8 cellular contexts compared by ENCODE assay signal in the genomic region with DNA sequence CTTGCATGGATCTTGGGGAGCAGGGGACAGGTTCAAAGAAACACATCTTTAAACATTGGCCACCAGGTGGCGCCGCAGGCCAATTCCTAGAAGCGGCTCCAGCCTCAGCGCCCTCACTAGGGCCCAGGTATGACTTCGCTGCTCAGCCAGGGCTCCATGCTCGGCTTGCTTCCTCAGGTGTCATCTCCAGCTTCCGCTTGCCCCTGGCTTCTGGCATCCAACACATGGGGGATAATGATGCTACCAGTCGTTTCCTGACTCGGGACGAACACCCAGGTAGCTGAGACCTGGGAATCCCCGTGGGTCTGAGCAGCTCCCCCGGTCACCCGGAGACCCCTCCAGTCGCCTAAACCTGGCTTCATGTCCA. TPM values are rescaled to one million over a fixed set of nuclear protein-coding genes. Genes with fewer than 3 reads are reported as not detected.
DNase-seq lines count a peak whose midpoint lies in the region; ATAC-seq and TF ChIP-seq lines count a peak whose summit lies in the region.

No MANE protein-coding gene starts in this region.

- intact Hi-C loops in PC-3 (cut with micrococcal nuclease), result loop anchor here (1.0 kb wide), 3 partner anchors 39 to 134 kb away; no protein-coding TSS in a partner anchor
- intact Hi-C loops in esophagus muscularis mucosa (cut with DNase I), result loop anchor here (2.0 kb wide), 1 partner anchor 134 kb away; no protein-coding TSS in a partner anchor

- H3K4me1 Mint-ChIP-seq in IgD-negative memory B cell, result peaks cover under 1 to 11% (median 4%) of the 10 kb centered on the region in 3 donors
- H3K4me1 Mint-ChIP-seq in natural killer cell treated with Interleukin-12 subunit alpha and Interleukin-12 subunit beta and Interleukin-15 and Interleukin-18, amount 100 ng/mL, for 72 hours (ENCODE audit: low read depth in 2 of 2), result peaks cover 3 to 4% of the 10 kb centered on the region in 2 donors

- H3K4me1 ChIP-seq in PC-3 (ENCODE audit: insufficient read depth, low read length) (peaks cover 21% of the 10 kb centered on the region), esophagus muscularis mucosa (peaks cover 15 to 23% (median 19%) of the 10 kb centered on the region in 4 donors)

- no peak for TF ChIP-seq EP300 in esophagus muscularis mucosa (IDR thresholded peaks at IDR 0.05)

- H3K9me3 Mint-ChIP-seq in IgD-negative memory B cell, result no peaks in the 10 kb centered on the region
- H3K9me3 Mint-ChIP-seq in natural killer cell treated with Interleukin-12 subunit alpha and Interleukin-12 subunit beta and Interleukin-15 and Interleukin-18, amount 100 ng/mL, for 72 hours, result no peaks in the 10 kb centered on the region

- peak; percentile 92 for DNase-seq in GM12865 (ENCODE audit: low read depth)
- DNase-seq in PC-3, result peak; percentile 97
- DNase-seq in activated T-cell treated with anti-CD3 and anti-CD28 coated beads for 48 hours (ENCODE audit: low read depth), result peak; percentile 85
- peak; percentile 96 for DNase-seq in esophagus muscularis mucosa (ENCODE audit: extremely low spot score)
- peak; percentile 85 for DNase-seq in natural killer cell treated with Interleukin-12 subunit alpha and Interleukin-12 subunit beta and Interleukin-15 and Interleukin-18, amount 100 ng/mL, for 72 hours (ENCODE audit: low spot score)
- peak; percentile 84 for DNase-seq in stimulated activated naive CD4-positive, alpha-beta T cell treated with Interleukin-2 at 50 U/mL for 16 hours (lab: John Stamatoyannopoulos, UW)
- DNase-seq in GF-D8 (lab: John Stamatoyannopoulos, UW), result no peak

- H3K4me3 ChIP-seq in GM12865 (ENCODE audit: low read depth, low read length) (no peak overlapping the region), PC-3 (ENCODE audit: low read length) (no peak overlapping the region), esophagus muscularis mucosa (no peak overlapping the region)

- H3K9me2 ChIP-seq in PC-3 (replicated peaks; ENCODE audit: low read length), result no peaks in the 10 kb centered on the region

- TF ChIP-seq CTCF in GM12865 (IDR thresholded peaks at IDR 0.05; ENCODE audit: insufficient read depth, low read depth, low read length, missing control alignments) (peak; percentile 72), PC-3 (conservative IDR thresholded peaks at IDR 0.05; ENCODE audit: low read depth, low read length) (peak; percentile 96), esophagus muscularis mucosa (IDR thresholded peaks at IDR 0.05) (peak; percentile 79 to 84 (median 82))

- H3F3A ChIP-seq in PC-3 (ENCODE audit: low read length, unreplicated experiment), result no peaks in the 10 kb centered on the region

- H3K36me3 ChIP-seq in PC-3 (ENCODE audit: low read depth, low read length), result no peaks in the 10 kb centered on the region
- H3K36me3 ChIP-seq in esophagus muscularis mucosa, result no peaks in the 10 kb centered on the region

- H3K27me3 ChIP-seq in PC-3 (ENCODE audit: low read length) (no peaks in the 10 kb centered on the region), esophagus muscularis mucosa (no peaks in the 10 kb centered on the region)

- H3K27me3 Mint-ChIP-seq in IgD-negative memory B cell, result peaks cover 17% of the 10 kb centered on the region
- peaks cover 8 to 9% of the 10 kb centered on the region in 2 donors for H3K27me3 Mint-ChIP-seq in natural killer cell treated with Interleukin-12 subunit alpha and Interleukin-12 subunit beta and Interleukin-15 and Interleukin-18, amount 100 ng/mL, for 72 hours

- POLR2A ChIA-PET in PC-3 (lab: Charles Lee; ENCODE audit: unreplicated experiment), result interaction anchor here (0.6 kb wide), 1 partner anchor 37 kb away, joined by 3 read pairs; no protein-coding TSS in a partner anchor

- H3K79me2 ChIP-seq in PC-3 (ENCODE audit: low read length), result no peaks in the 10 kb centered on the region

- no TSS peak for BruUV-seq in PC-3 (replicated peaks; lab: Mats Ljungman, UMichigan)

- H3K9me3 ChIP-seq in PC-3 (ENCODE audit: low read length), result no peaks in the 10 kb centered on the region
- no peaks in the 10 kb centered on the region for H3K9me3 ChIP-seq in esophagus muscularis mucosa

- CTCF ChIA-PET in PC-3 (lab: Charles Lee), result interaction anchor here (0.5 to 1.9 kb wide), 6 partner anchors 25 to 253 kb away, joined by 3 to 10 read pairs (median 4); no protein-coding TSS in a partner anchor

- peak overlapping the region; percentile 60 for H2AFZ ChIP-seq in PC-3 (ENCODE audit: low read length)

- H3K36me3 Mint-ChIP-seq in IgD-negative memory B cell, result no peaks in the 10 kb centered on the region
- H3K36me3 Mint-ChIP-seq in natural killer cell treated with Interleukin-12 subunit alpha and Interleukin-12 subunit beta and Interleukin-15 and Interleukin-18, amount 100 ng/mL, for 72 hours, result no peaks in the 10 kb centered on the region

- H3K27ac ChIP-seq in PC-3 (ENCODE audit: low read length) (no peak overlapping the region), esophagus muscularis mucosa (replicated peaks in 1 of 4) (no peak overlapping the region)

- TF ChIP-seq POLR2A in esophagus muscularis mucosa (IDR thresholded peaks at IDR 0.05; ENCODE audit: low read depth), result no peak

- peak; percentile 95 for ATAC-seq in PC-3
- ATAC-seq in natural killer cell treated with Interleukin-12 subunit alpha and Interleukin-12 subunit beta and Interleukin-15 and Interleukin-18, amount 100 ng/mL, for 72 hours, result peak; percentile 86 to 89

- H3K27ac Mint-ChIP-seq in IgD-negative memory B cell, result peak overlapping the region in 2 of 3 donors; percentile 72 to 85
- H3K27ac Mint-ChIP-seq in natural killer cell treated with Interleukin-12 subunit alpha and Interleukin-12 subunit beta and Interleukin-15 and Interleukin-18, amount 100 ng/mL, for 72 hours, result no peak overlapping the region

- peak overlapping the region in 2 of 4 donors; percentile 2 to 58 for H3K4me3 Mint-ChIP-seq in IgD-negative memory B cell
- no peak overlapping the region for H3K4me3 Mint-ChIP-seq in natural killer cell treated with Interleukin-12 subunit alpha and Interleukin-12 subunit beta and Interleukin-15 and Interleukin-18, amount 100 ng/mL, for 72 hours

- H4K20me1 ChIP-seq in PC-3 (ENCODE audit: low read length), result no peaks in the 10 kb centered on the region

- 0% methylated on average over 4 of the region's 14 CpGs for WGBS in esophagus muscularis mucosa

- no peak overlapping the region for H3K4me2 ChIP-seq in PC-3 (ENCODE audit: low read length)

- no peak overlapping the region for H3K9ac ChIP-seq in PC-3 (ENCODE audit: low read length)

RNA-seq across cellular contexts. Expression of gene MEX3A, which starts 8.5 kb away (rescaled TPM):
- polyA plus RNA-seq in IgD-negative memory B cell, result 0.05 TPM
- total RNA-seq in PC-3 (2014; rRNA removed) (12.9 and 14.7 TPM in 2 replicates), esophagus muscularis mucosa (1 to 10 TPM in 1 of 4 donors, under 1 TPM in 3; under 0.01 to 1.6 (median 0.66) TPM)
- total RNA-seq in natural killer cell treated with Interleukin-12 subunit alpha and Interleukin-12 subunit beta and Interleukin-15 and Interleukin-18, amount 100 ng/mL, for 72 hours, result under 1 TPM; 0.06 to 0.07 TPM

RNA-seq across cellular contexts. Expression of gene LMNA, which starts 23.7 kb away (rescaled TPM):
- polyA plus RNA-seq in IgD-negative memory B cell, result 5.7 TPM
- 864 and 1,095 TPM in 2 replicates for total RNA-seq in PC-3 (2014; rRNA removed)
- 100 to 1,000 TPM; 311 to 589 (median 380) TPM for total RNA-seq in esophagus muscularis mucosa
- total RNA-seq in natural killer cell treated with Interleukin-12 subunit alpha and Interleukin-12 subunit beta and Interleukin-15 and Interleukin-18, amount 100 ng/mL, for 72 hours, result 10 to 100 TPM; 21.4 to 67.6 TPM

RNA-seq across cellular contexts. Expression of gene RAB25, which starts 29.8 kb away (rescaled TPM):
- 2.9 TPM for polyA plus RNA-seq in IgD-negative memory B cell
- 18.1 and 18.5 TPM in 2 replicates for total RNA-seq in PC-3 (2014; rRNA removed)
- total RNA-seq in esophagus muscularis mucosa, result not detected
- not detected for total RNA-seq in natural killer cell treated with Interleukin-12 subunit alpha and Interleukin-12 subunit beta and Interleukin-15 and Interleukin-18, amount 100 ng/mL, for 72 hours

RNA-seq across cellular contexts. Expression of gene LAMTOR2, which starts 36.2 kb away (rescaled TPM):
- 159 TPM for polyA plus RNA-seq in IgD-negative memory B cell
- total RNA-seq in PC-3 (2014; rRNA removed), result 130 TPM in 2 replicates
- 100 to 1,000 TPM in 1 of 4 donors, 10 to 100 TPM in 3; 59.3 to 106 (median 75.5) TPM for total RNA-seq in esophagus muscularis mucosa
- total RNA-seq in natural killer cell treated with Interleukin-12 subunit alpha and Interleukin-12 subunit beta and Interleukin-15 and Interleukin-18, amount 100 ng/mL, for 72 hours, result 10 to 100 TPM; 34.0 to 35.6 TPM

RNA-seq across cellular contexts. Expression of gene UBQLN4, which starts 37.2 kb away (rescaled TPM):
- 7.6 TPM for polyA plus RNA-seq in IgD-negative memory B cell
- total RNA-seq in PC-3 (2014; rRNA removed) (45.4 and 62.9 TPM in 2 replicates), esophagus muscularis mucosa (10 to 100 TPM; 17.4 to 33.3 (median 26.0) TPM)
- total RNA-seq in natural killer cell treated with Interleukin-12 subunit alpha and Interleukin-12 subunit beta and Interleukin-15 and Interleukin-18, amount 100 ng/mL, for 72 hours, result 10 to 100 TPM; 30.4 to 51.4 TPM

Comparison
In these comparisons a context has a peak if more than half of its experiments do, and no peak if none do; other contexts are left out.
1. H3K27ac Mint-ChIP-seq: peak in IgD-negative memory B cell (2 of 3); none in natural killer cell treated with Interleukin-12 subunit alpha and Interleukin-12 subunit beta and Interleukin-15 and Interleukin-18, amount 100 ng/mL, for 72 hours (0 of 2).
2. RNA of gene LMNA, which starts 23.7 kb away (total RNA-seq): 864 to 1,095 TPM in PC-3 and 311 to 589 TPM in esophagus muscularis mucosa; 21.4 to 67.6 TPM in natural killer cell treated with Interleukin-12 subunit alpha and Interleukin-12 subunit beta and Interleukin-15 and Interleukin-18, amount 100 ng/mL, for 72 hours; every median in the first group is over 4 times any median in the second.
3. RNA of gene RAB25, which starts 29.8 kb away (total RNA-seq): 18.1 to 18.5 TPM in PC-3; not detected in natural killer cell treated with Interleukin-12 subunit alpha and Interleukin-12 subunit beta and Interleukin-15 and Interleukin-18, amount 100 ng/mL, for 72 hours and not detected in esophagus muscularis mucosa; every median in the first group is over 10 times any median in the second.
4. Peak in every context shown above with its lines, with median percentiles within 50 percentile points of each other: CTCF ChIP-seq.